8 cellular contexts compared by ENCODE assay signal in the genomic region with DNA sequence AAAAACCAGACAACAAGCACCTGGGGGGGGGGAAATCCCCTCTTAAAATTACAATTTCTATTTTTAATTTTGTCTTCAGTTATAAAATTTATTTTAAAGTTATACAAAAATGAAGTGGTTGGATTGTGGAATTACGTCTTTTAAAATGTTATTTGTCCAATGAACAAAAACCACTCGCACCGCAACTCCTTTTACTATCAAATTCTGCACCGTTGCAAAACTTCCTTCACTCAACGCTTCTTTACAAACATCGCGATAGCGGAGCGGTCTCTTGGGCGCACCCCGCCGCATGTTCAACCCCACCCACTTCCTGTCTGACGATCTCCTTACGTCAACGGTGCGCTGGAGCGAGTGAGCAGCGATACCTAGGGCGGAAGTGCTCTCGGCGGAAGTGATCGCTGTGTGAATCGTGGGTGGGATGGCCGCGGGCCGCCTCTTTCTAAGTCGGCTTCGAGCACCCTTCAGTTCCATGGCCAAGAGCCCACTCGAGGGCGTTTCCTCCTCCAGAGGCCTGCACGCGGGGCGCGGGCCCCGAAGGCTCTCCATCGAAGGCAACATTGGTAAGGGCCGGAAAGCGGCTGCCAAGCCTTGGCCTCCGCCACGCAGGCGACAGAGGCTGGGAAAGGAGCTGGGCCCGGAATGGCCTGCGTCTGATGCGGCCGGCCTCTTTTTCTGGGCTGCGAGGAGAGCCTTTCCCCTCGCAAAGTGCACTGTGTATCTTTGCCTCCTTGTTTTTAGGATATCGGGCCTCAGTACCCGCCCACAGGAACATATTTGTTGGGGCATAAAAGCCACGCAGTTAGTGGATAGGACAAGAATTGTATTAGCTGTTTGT.
DNase-seq lines count a peak whose midpoint lies in the region; ATAC-seq and TF ChIP-seq lines count a peak whose summit lies in the region.

Gene DGUOK, plus strand, starts transcription at position 388 of the 835 bp plus-strand sequence. Its CDS starts 31 bp downstream, at position 419.

- H3K36me3 ChIP-seq in GM06990 (ENCODE audit: control insufficient read depth, insufficient read depth, low read length) = no peaks in the 10 kb centered on the region; the same call in 1 of the 2 replicates

- H3K27me3 ChIP-seq in GM06990 (replicated peaks; ENCODE audit: control insufficient read depth, insufficient read depth, low read length) = no peaks in the 10 kb centered on the region

- DNase-seq in GM06990 (ENCODE audit: extremely low read depth, insufficient read length) (peak; percentile 95), NCI-H1092 (lab: John Stamatoyannopoulos, UW) (peak; percentile 96), germinal center (ENCODE audit: low spot score) (peak; percentile 93), non-pigmented ciliary epithelial cell (ENCODE audit: low read depth) (peak; percentile 97), superior temporal gyrus (ENCODE audit: extremely low spot score) (peak; percentile 98)

- H3K4me3 Mint-ChIP-seq in activated naive CD4-positive, alpha-beta T cell treated with anti-CD3 and anti-CD28 coated beads, Interleukin-2, amount 50 U/mL, for 24 hours = peak within 1 kb of the TSS; percentile 86

- H3K9me3 Mint-ChIP-seq in activated naive CD4-positive, alpha-beta T cell treated with anti-CD3 and anti-CD28 coated beads, Interleukin-2, amount 50 U/mL, for 24 hours = no peaks in the 10 kb centered on the region

- ATAC-seq in HG02588 (IDR thresholded peaks at IDR 0.05; ENCODE audit: unreplicated experiment) = peak; percentile 100
- ATAC-seq in SK-N-SH treated with all-trans-retinoic acid at 6 μM for 48 hours = peak; percentile 99

- H3K27me3 Mint-ChIP-seq in activated naive CD4-positive, alpha-beta T cell treated with anti-CD3 and anti-CD28 coated beads, Interleukin-2, amount 50 U/mL, for 24 hours = no peaks in the 10 kb centered on the region

- H3K4me3 ChIP-seq in GM06990 (replicated peaks; ENCODE audit: low read depth, low read length) = peak within 1 kb of the TSS; percentile 90

- peak within 1 kb of the TSS; percentile 92 for H3K27ac Mint-ChIP-seq in activated naive CD4-positive, alpha-beta T cell treated with anti-CD3 and anti-CD28 coated beads, Interleukin-2, amount 50 U/mL, for 24 hours

- H3K36me3 Mint-ChIP-seq in activated naive CD4-positive, alpha-beta T cell treated with anti-CD3 and anti-CD28 coated beads, Interleukin-2, amount 50 U/mL, for 24 hours = peaks cover 19% of the 10 kb centered on the region

- H3K4me1 Mint-ChIP-seq in activated naive CD4-positive, alpha-beta T cell treated with anti-CD3 and anti-CD28 coated beads, Interleukin-2, amount 50 U/mL, for 24 hours = peaks cover 52% of the 10 kb centered on the region

- TF ChIP-seq CTCF in GM06990 (IDR thresholded peaks at IDR 0.05; ENCODE audit: insufficient read depth, low read length, poor library complexity, severe bottlenecking) = no peak

TF ChIP-seq in SK-N-SH treated with all-trans-retinoic acid at 6 μM for 48 hours, 23 proteins besides CTCF, POLR2A, EP300 and RAD21:
- TF ChIP-seq TOX (CRISPR knock-in tag; IDR thresholded peaks at IDR 0.05; ENCODE audit: borderline replicate concordance) (no peak), PPARA (CRISPR knock-in tag; IDR thresholded peaks at IDR 0.05; ENCODE audit: borderline replicate concordance) (no peak), POU6F1 (CRISPR knock-in tag; IDR thresholded peaks at IDR 0.05; ENCODE audit: borderline replicate concordance, low read depth) (0 out of 2 replicates have a peak, but pooled peaks have one; percentile 83), GLIS3 (CRISPR knock-in tag; IDR thresholded peaks at IDR 0.05) (no peak), ZNF8 (CRISPR knock-in tag; IDR thresholded peaks at IDR 0.05) (no peak), SNAI2 (CRISPR knock-in tag; IDR thresholded peaks at IDR 0.05) (no peak), TCF4 (CRISPR knock-in tag; IDR thresholded peaks at IDR 0.05; ENCODE audit: borderline replicate concordance) (no peak; the same call in 1 of the 2 replicates), BACH2 (CRISPR knock-in tag; IDR thresholded peaks at IDR 0.05; ENCODE audit: borderline replicate concordance) (no peak), ZNF565 (CRISPR knock-in tag; conservative IDR thresholded peaks at IDR 0.05; ENCODE audit: low read depth) (no peak), ZNF70 (CRISPR knock-in tag; IDR thresholded peaks at IDR 0.05) (no peak), ZFP3 (CRISPR knock-in tag; IDR thresholded peaks at IDR 0.05) (0 out of 2 replicates have a peak, but pooled peaks have one; percentile 65), ESRRG (CRISPR knock-in tag; IDR thresholded peaks at IDR 0.05) (no peak), ISL1 (CRISPR knock-in tag; IDR thresholded peaks at IDR 0.05) (no peak), OSR1 (CRISPR knock-in tag; IDR thresholded peaks at IDR 0.05) (no peak)
- TF ChIP-seq, protein P1, sequence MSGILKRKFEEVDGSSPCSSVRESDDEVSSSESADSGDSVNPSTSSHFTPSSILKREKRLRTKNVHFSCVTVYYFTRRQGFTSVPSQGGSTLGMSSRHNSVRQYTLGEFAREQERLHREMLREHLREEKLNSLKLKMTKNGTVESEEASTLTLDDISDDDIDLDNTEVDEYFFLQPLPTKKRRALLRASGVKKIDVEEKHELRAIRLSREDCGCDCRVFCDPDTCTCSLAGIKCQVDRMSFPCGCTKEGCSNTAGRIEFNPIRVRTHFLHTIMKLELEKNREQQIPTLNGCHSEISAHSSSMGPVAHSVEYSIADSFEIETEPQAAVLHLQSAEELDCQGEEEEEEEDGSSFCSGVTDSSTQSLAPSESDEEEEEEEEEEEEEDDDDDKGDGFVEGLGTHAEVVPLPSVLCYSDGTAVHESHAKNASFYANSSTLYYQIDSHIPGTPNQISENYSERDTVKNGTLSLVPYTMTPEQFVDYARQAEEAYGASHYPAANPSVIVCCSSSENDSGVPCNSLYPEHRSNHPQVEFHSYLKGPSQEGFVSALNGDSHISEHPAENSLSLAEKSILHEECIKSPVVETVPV (CRISPR knock-in tag; IDR thresholded peaks at IDR 0.05) = no peak
- TF ChIP-seq, protein P2, sequence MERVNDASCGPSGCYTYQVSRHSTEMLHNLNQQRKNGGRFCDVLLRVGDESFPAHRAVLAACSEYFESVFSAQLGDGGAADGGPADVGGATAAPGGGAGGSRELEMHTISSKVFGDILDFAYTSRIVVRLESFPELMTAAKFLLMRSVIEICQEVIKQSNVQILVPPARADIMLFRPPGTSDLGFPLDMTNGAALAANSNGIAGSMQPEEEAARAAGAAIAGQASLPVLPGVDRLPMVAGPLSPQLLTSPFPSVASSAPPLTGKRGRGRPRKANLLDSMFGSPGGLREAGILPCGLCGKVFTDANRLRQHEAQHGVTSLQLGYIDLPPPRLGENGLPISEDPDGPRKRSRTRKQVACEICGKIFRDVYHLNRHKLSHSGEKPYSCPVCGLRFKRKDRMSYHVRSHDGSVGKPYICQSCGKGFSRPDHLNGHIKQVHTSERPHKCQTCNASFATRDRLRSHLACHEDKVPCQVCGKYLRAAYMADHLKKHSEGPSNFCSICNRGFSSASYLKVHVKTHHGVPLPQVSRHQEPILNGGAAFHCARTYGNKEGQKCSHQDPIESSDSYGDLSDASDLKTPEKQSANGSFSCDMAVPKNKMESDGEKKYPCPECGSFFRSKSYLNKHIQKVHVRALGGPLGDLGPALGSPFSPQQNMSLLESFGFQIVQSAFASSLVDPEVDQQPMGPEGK (CRISPR knock-in tag; IDR thresholded peaks at IDR 0.05; ENCODE audit: borderline replicate concordance) = no peak
- TF ChIP-seq, protein P3, sequence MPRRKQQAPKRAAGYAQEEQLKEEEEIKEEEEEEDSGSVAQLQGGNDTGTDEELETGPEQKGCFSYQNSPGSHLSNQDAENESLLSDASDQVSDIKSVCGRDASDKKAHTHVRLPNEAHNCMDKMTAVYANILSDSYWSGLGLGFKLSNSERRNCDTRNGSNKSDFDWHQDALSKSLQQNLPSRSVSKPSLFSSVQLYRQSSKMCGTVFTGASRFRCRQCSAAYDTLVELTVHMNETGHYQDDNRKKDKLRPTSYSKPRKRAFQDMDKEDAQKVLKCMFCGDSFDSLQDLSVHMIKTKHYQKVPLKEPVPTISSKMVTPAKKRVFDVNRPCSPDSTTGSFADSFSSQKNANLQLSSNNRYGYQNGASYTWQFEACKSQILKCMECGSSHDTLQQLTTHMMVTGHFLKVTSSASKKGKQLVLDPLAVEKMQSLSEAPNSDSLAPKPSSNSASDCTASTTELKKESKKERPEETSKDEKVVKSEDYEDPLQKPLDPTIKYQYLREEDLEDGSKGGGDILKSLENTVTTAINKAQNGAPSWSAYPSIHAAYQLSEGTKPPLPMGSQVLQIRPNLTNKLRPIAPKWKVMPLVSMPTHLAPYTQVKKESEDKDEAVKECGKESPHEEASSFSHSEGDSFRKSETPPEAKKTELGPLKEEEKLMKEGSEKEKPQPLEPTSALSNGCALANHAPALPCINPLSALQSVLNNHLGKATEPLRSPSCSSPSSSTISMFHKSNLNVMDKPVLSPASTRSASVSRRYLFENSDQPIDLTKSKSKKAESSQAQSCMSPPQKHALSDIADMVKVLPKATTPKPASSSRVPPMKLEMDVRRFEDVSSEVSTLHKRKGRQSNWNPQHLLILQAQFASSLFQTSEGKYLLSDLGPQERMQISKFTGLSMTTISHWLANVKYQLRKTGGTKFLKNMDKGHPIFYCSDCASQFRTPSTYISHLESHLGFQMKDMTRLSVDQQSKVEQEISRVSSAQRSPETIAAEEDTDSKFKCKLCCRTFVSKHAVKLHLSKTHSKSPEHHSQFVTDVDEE (CRISPR knock-in tag; IDR thresholded peaks at IDR 0.05) = 0 out of 2 replicates have a peak, but pooled peaks have one; percentile 31

Comparison
In these comparisons a context has a peak if more than half of its experiments do, and no peak if none do; other contexts are left out.
1. Peak in every context shown above with its lines: DNase-seq, ATAC-seq and H3K4me3 ChIP-seq.